In the genomic region with DNA sequence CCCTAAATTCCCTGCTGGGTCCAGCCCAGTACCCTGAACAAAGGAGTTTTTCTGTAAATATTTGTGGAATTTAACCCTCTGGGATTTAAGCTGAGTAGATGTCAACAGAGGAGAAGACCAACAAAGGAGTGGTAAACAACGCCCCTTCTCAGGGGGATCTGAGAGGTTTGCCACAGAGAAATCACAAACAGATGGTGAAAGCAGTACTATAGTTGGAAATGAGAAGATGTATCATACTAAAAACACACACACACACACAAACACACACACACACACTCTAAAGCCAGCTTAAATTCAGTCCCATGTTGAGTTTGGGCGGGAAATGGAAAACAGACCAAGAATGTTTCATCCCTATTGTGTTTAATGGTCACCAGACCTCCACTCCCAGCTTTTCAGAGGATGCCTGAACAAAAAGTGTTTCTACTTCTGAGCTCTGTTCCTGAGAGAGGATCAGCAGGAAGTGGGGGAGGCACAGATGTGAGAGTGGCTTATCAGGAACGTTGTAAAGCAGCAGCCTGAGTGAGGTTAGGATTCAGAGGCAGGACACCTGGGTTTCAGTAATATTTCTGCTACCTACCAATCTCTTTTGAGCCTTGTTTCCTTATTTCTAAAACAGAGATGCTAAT, we compare ENCODE assay signal across 9 cellular contexts. TPM values are rescaled to one million over a fixed set of nuclear protein-coding genes. Genes with fewer than 3 reads are reported as not detected.
DNase-seq lines count a peak whose midpoint lies in the region; ATAC-seq and TF ChIP-seq lines count a peak whose summit lies in the region.
"Had no signal": no experiment of that assay in that cellular context is flagged by ENCODE, and none has a peak within 500 bp of the region (broad histone marks: within the 10 kb centered on the region; RNA-seq: fewer than 3 reads in every experiment).

No MANE protein-coding gene starts in this region.

- DNase-seq in cardiac muscle cell (ENCODE audit: low read depth in 1 of 2, low spot score in 1 of 2) (peak; percentile 23 to 43), heart left ventricle (no peak), fibroblast of the conjunctiva (ENCODE audit: low read depth) (peak; percentile 56), upper lobe of left lung (peak in 1 of 2 donors; percentile 39), heart right ventricle (no peak), occipital lobe (lab: John Stamatoyannopoulos, UW) (no peak), G401 (ENCODE audit: low spot score) (no peak)

- TF ChIP-seq CTCF in cardiac muscle cell (IDR thresholded peaks at IDR 0.05; ENCODE audit: low read depth, low read length) = no peak
- no peak for TF ChIP-seq CTCF in heart left ventricle (IDR thresholded peaks at IDR 0.05)
- TF ChIP-seq CTCF in upper lobe of left lung (IDR thresholded peaks at IDR 0.05) = no peak
- TF ChIP-seq CTCF in heart right ventricle (IDR thresholded peaks at IDR 0.05) = no peak

- ATAC-seq in heart left ventricle (no peak), upper lobe of left lung (ENCODE audit: low FRiP score in 2 of 2) (no peak), heart right ventricle (no peak)

- H3K9me3 ChIP-seq in cardiac muscle cell (ENCODE audit: low read depth) (no peaks in the 10 kb centered on the region), heart left ventricle (no peaks in the 10 kb centered on the region), upper lobe of left lung (no peaks in the 10 kb centered on the region), heart right ventricle (no peaks in the 10 kb centered on the region)

- H3K36me3 ChIP-seq in cardiac muscle cell (no peaks in the 10 kb centered on the region), heart left ventricle (no peaks in the 10 kb centered on the region), upper lobe of left lung (no peaks in the 10 kb centered on the region), heart right ventricle (peaks cover 0 to 3% (median 0%) of the 10 kb centered on the region in 9 donors)

- peak overlapping the region; percentile 92 for H3K27ac Mint-ChIP-seq in T-helper 1 cell treated with Interleukin-12 subunit alpha and Interleukin-12 subunit beta and Interleukin-4 antibody, amounts not matched to agents 30 μg/mL and 1 μg/mL, for 36 hours

- WGBS in heart left ventricle, 4 donors = 24 to 32% (median 28%) methylated on average over 3 of the region's 3 CpGs
- WGBS in upper lobe of left lung, 2 donors = 26 to 40% methylated on average over 3 of the region's 3 CpGs
- 22 to 28% methylated on average over 3 of the region's 3 CpGs for WGBS in heart right ventricle, 2 donors

- H3K27me3 Mint-ChIP-seq in T-helper 1 cell treated with Interleukin-12 subunit alpha and Interleukin-12 subunit beta and Interleukin-4 antibody, amounts not matched to agents 30 μg/mL and 1 μg/mL, for 36 hours (ENCODE audit: low read depth) = no peaks in the 10 kb centered on the region

- H3K27me3 ChIP-seq in cardiac muscle cell (no peaks in the 10 kb centered on the region), heart left ventricle (no peaks in the 10 kb centered on the region), upper lobe of left lung (no peaks in the 10 kb centered on the region), heart right ventricle (no peaks in the 10 kb centered on the region)

- H3K27ac ChIP-seq in cardiac muscle cell = no peak overlapping the region
- peak overlapping the region in 1 of 12 donors; percentile 98 for H3K27ac ChIP-seq in heart left ventricle
- H3K27ac ChIP-seq in upper lobe of left lung = peak overlapping the region in 3 of 4 donors; percentile 4 to 94 (median 78)
- peak overlapping the region in 1 of 10 donors; percentile 99 for H3K27ac ChIP-seq in heart right ventricle

- H3K4me3 ChIP-seq in cardiac muscle cell = no peak overlapping the region
- H3K4me3 ChIP-seq in heart left ventricle = peak overlapping the region in 1 of 12 donors; percentile 75
- H3K4me3 ChIP-seq in upper lobe of left lung = no peak overlapping the region
- H3K4me3 ChIP-seq in heart right ventricle = peak overlapping the region in 1 of 10 donors; percentile 70

- H3K4me1 ChIP-seq in cardiac muscle cell (ENCODE audit: low read depth) (no peaks in the 10 kb centered on the region), heart left ventricle (peaks cover 0 to 62% (median 0%) of the 10 kb centered on the region in 12 donors), upper lobe of left lung (peaks cover 15 to 54% (median 44%) of the 10 kb centered on the region in 4 donors), heart right ventricle (peaks cover 0 to 69% (median 0%) of the 10 kb centered on the region in 9 donors)

- H3K36me3 Mint-ChIP-seq in T-helper 1 cell treated with Interleukin-12 subunit alpha and Interleukin-12 subunit beta and Interleukin-4 antibody, amounts not matched to agents 30 μg/mL and 1 μg/mL, for 36 hours (ENCODE audit: low read depth) = peaks cover 40% of the 10 kb centered on the region

- no peak for TF ChIP-seq EP300 in upper lobe of left lung (IDR thresholded peaks at IDR 0.05)

- TF ChIP-seq POLR2A in heart left ventricle (IDR thresholded peaks at IDR 0.05) = no peak
- TF ChIP-seq POLR2A in upper lobe of left lung (IDR thresholded peaks at IDR 0.05) = no peak

- no peaks in the 10 kb centered on the region for H3K9me3 Mint-ChIP-seq in T-helper 1 cell treated with Interleukin-12 subunit alpha and Interleukin-12 subunit beta and Interleukin-4 antibody, amounts not matched to agents 30 μg/mL and 1 μg/mL, for 36 hours

- peak overlapping the region; percentile 88 for H3K4me3 Mint-ChIP-seq in T-helper 1 cell treated with Interleukin-12 subunit alpha and Interleukin-12 subunit beta and Interleukin-4 antibody, amounts not matched to agents 30 μg/mL and 1 μg/mL, for 36 hours

- in situ Hi-C loops in G401 (cut with HindIII; ENCODE audit: low sequenced_read_pairs) = no loop called here

- H3K4me1 Mint-ChIP-seq in T-helper 1 cell treated with Interleukin-12 subunit alpha and Interleukin-12 subunit beta and Interleukin-4 antibody, amounts not matched to agents 30 μg/mL and 1 μg/mL, for 36 hours (ENCODE audit: low read depth) = peaks cover 65% of the 10 kb centered on the region

- intact Hi-C loops in heart left ventricle (cut with DNase I) = no loop called here
- intact Hi-C loops in heart right ventricle (cut with DNase I) = no loop called here

RNA-seq across cellular contexts. Expression of a gene that starts 3.2 kb away (rescaled TPM):
- total RNA-seq in cardiac muscle cell = not detected in 2 replicates
- polyA plus RNA-seq in cardiac muscle cell = 0.25 TPM in 1 of 2 replicates, not detected in the other
- total RNA-seq in heart left ventricle = 10 to 100 TPM in 1 of 9 donors, 1 to 10 TPM in 6, under 1 TPM in 2; 0.90 to 23.8 (median 1.8) TPM
- 1 to 10 TPM in 1 of 2 donors, under 1 TPM in 1; 0.72 to 1.5 TPM for polyA plus RNA-seq in heart left ventricle
- 10 to 100 TPM; 16.5 to 54.5 (median 30.6) TPM for total RNA-seq in upper lobe of left lung
- 10 to 100 TPM in 1 of 10 donors, 1 to 10 TPM in 5, under 1 TPM in 4; 0.57 to 13.2 (median 1.8) TPM for total RNA-seq in heart right ventricle
- polyA plus RNA-seq in heart right ventricle = 1 to 10 TPM; 1.2 to 1.4 TPM
- 2.2 TPM for total RNA-seq in occipital lobe
- total RNA-seq in G401 (2014; rRNA removed; shearing (Covaris generic)) = not detected in 2 replicates
- total RNA-seq: kidney epithelial cell had no signal

RNA-seq across cellular contexts. Expression of a gene that starts 25.7 kb away (rescaled TPM):
- total RNA-seq in cardiac muscle cell = not detected in 2 replicates
- not detected in 2 replicates for polyA plus RNA-seq in cardiac muscle cell
- total RNA-seq in heart left ventricle = not detected
- not detected for polyA plus RNA-seq in heart left ventricle
- not detected for total RNA-seq in upper lobe of left lung
- total RNA-seq in heart right ventricle = not detected
- not detected for polyA plus RNA-seq in heart right ventricle
- total RNA-seq in occipital lobe = not detected
- not detected in 2 replicates for total RNA-seq in G401 (2014; rRNA removed; shearing (Covaris generic))
- total RNA-seq: kidney epithelial cell had no signal

RNA-seq across cellular contexts. Expression of a gene that starts 50.6 kb away (rescaled TPM):
- total RNA-seq in cardiac muscle cell = 3.0 and 5.5 TPM in 2 replicates
- polyA plus RNA-seq in cardiac muscle cell = 4.7 and 6.7 TPM in 2 replicates
- 1 to 10 TPM; 2.0 to 7.4 (median 3.7) TPM for total RNA-seq in heart left ventricle
- 1 to 10 TPM; 2.0 to 8.4 TPM for polyA plus RNA-seq in heart left ventricle
- 10 to 100 TPM; 25.1 to 58.2 (median 28.8) TPM for total RNA-seq in upper lobe of left lung
- total RNA-seq in heart right ventricle = 1 to 10 TPM; 2.0 to 6.9 (median 3.5) TPM
- 1 to 10 TPM; 3.6 to 7.3 TPM for polyA plus RNA-seq in heart right ventricle
- 3.1 TPM for total RNA-seq in occipital lobe
- 2.7 and 7.5 TPM in 2 replicates for total RNA-seq in G401 (2014; rRNA removed; shearing (Covaris generic))

Comparison
In these comparisons a context has a peak if more than half of its experiments do, and no peak if none do; other contexts are left out.
1. DNase-seq: peak in cardiac muscle cell (2 of 2) and fibroblast of the conjunctiva (single experiment); none in heart left ventricle (0 of 5), heart right ventricle (0 of 2), occipital lobe (single experiment) and G401 (single experiment).